ENCODE assay signal across 8 cellular contexts in the genomic region with DNA sequence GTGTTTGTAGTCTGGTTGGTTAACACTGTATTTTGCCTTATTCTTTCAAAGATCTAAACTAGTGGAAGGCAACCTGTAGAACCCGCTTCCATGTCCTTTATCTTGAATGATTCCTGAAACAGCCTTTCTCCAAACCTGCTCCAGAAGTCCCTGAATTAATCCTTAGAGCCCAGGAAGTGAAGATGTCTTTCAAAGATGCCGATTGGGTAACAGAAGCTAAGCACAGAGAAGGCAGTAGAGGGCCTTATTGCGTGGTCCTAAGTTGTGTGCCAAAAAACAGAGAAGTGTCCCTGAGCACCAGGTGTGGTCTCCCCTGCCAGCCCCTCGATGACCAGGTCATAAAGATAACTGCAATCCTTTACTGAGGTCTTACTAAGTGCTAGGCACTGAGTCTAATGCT. TPM values are rescaled to one million over a fixed set of nuclear protein-coding genes. Genes with fewer than 3 reads are reported as not detected.
DNase-seq lines count a peak whose midpoint lies in the region; ATAC-seq, FAIRE-seq and TF ChIP-seq lines count a peak whose summit lies in the region.

No MANE protein-coding gene starts in this region.

- BruUV-seq in GM12878 (replicated peaks; lab: Mats Ljungman, UMichigan), result TSS peak; percentile 95

- intact Hi-C loops in GM12878 (cut with micrococcal nuclease; ENCODE audit: unreplicated experiment) (loop anchor here (2.0 kb wide), 1 partner anchor 24 kb away; a partner anchor contains a TSS), tibial artery (cut with DNase I; ENCODE audit: low total_unique reads) (no loop called here)

- H3K4me2 ChIP-seq in GM12878 (ENCODE audit: control insufficient read depth, insufficient read depth), result peak overlapping the region; percentile 94

- no peaks in the 10 kb centered on the region for H4K20me1 ChIP-seq in GM12878 (ENCODE audit: control insufficient read depth, insufficient read depth)

- H3K27ac ChIP-seq in GM12878 (ENCODE audit: control insufficient read depth, insufficient read depth), result peak overlapping the region; percentile 72
- peak overlapping the region; percentile 75 to 79 for H3K27ac ChIP-seq in tibial artery

- H3K4me3 ChIP-seq in GM12878 (peak overlapping the region; percentile 71), tibial artery (peak overlapping the region; percentile 61 to 84)

- in situ Hi-C loops in ACHN (cut with HindIII; ENCODE audit: low pct_ligation_motif_present, low pct_unique_long_range_greater_than_20kb, low sequenced_read_pairs) (no loop called here), GM12878 (cut with MboI) (no loop called here)

- TF ChIP-seq POLR2A in GM12878 (IDR thresholded peaks at IDR 0.05; ENCODE audit: low read depth, low read length), result no peak

- peak; percentile 23 for FAIRE-seq in GM12878 (lab: Jason Lieb, UNC)

- TF ChIP-seq CTCF in GM12878 (IDR thresholded peaks at IDR 0.05 in 2 of 3, conservative IDR thresholded peaks at IDR 0.05 in 1 of 3; ENCODE audit: control insufficient read depth in 2 of 3, extremely low read depth in 1 of 3, insufficient read depth in 1 of 3, low read depth in 3 of 3, low read length in 3 of 3) (no peak), tibial artery (IDR thresholded peaks at IDR 0.05) (no peak)

- H3K79me2 ChIP-seq in GM12878 (ENCODE audit: control insufficient read depth, insufficient read depth, low read length), result no peaks in the 10 kb centered on the region; the same call in 1 of the 2 replicates

- POLR2A ChIA-PET in GM12878 (lab: Charles Lee), result interaction anchor here (0.8 to 1.8 kb wide), 7 partner anchors 18 to 210 kb away, joined by 3 to 6 read pairs (median 3); no protein-coding TSS in a partner anchor

- no peak for TF ChIP-seq EP300 in GM12878 (IDR thresholded peaks at IDR 0.05; ENCODE audit: borderline replicate concordance in 1 of 2, control insufficient read depth in 1 of 2, low read depth in 2 of 2, low read length in 2 of 2)

- ATAC-seq in GM18519 (IDR thresholded peaks at IDR 0.05; ENCODE audit: low FRiP score, unreplicated experiment) (peak; percentile 16), GM12878 (peak; percentile 60), GM19395 (IDR thresholded peaks at IDR 0.05; ENCODE audit: unreplicated experiment) (no peak), HG03159 (IDR thresholded peaks at IDR 0.05; ENCODE audit: unreplicated experiment) (no peak)

- WGBS in GM12878 (ENCODE audit: insufficient coverage, insufficient replicate concordance, low lambda C conversion rate, missing lambda C conversion rate), result 11% methylated on average over 4 of the region's 4 CpGs

- RAD21 ChIA-PET in GM12878 (lab: Charles Lee; ENCODE audit: unreplicated experiment), result interaction anchor here (0.6 to 2.7 kb wide), 10 partner anchors 19 to 1555 kb away, joined by 3 to 14 read pairs (median 4); a partner anchor contains a TSS

- H3K27me3 ChIP-seq in GM12878 (replicated peaks in 1 of 2; ENCODE audit: control insufficient read depth in 2 of 2, insufficient read depth in 2 of 2, low read length in 1 of 2) (no peaks in the 10 kb centered on the region), tibial artery (peaks cover 0 to 6% of the 10 kb centered on the region in 2 donors)

- H3K36me3 ChIP-seq in GM12878 (ENCODE audit: control insufficient read depth in 2 of 2, insufficient read depth in 2 of 2, low read length in 1 of 2) (no peaks in the 10 kb centered on the region), tibial artery (no peaks in the 10 kb centered on the region)

- SMC1A ChIA-PET in GM12878 (lab: Charles Lee; ENCODE audit: uncharacterized antibody, unreplicated experiment), result interaction anchor here (1.3 to 2.1 kb wide), 3 partner anchors 11 to 251 kb away, joined by 4 to 7 read pairs (median 5); no protein-coding TSS in a partner anchor

- TF ChIP-seq RAD21 in GM12878 (IDR thresholded peaks at IDR 0.05; ENCODE audit: insufficient read depth, low read depth, low read length), result no peak

- H2AFZ ChIP-seq in GM12878 (ENCODE audit: control insufficient read depth, low read depth, low read length), result peak overlapping the region; percentile 76

- no peaks in the 10 kb centered on the region for H3K9me3 ChIP-seq in GM12878 (replicated peaks; ENCODE audit: control insufficient read depth, insufficient read depth, low read length)
- no peaks in the 10 kb centered on the region for H3K9me3 ChIP-seq in tibial artery

- CTCF ChIA-PET in GM12878 (lab: Yijun Ruan, JAX), result interaction anchor here (0.8 to 2.2 kb wide), 5 partner anchors 19 to 251 kb away, joined by 3 to 11 read pairs (median 3); a partner anchor contains a TSS

- H3K4me1 ChIP-seq in GM12878 (ENCODE audit: control insufficient read depth, insufficient read depth, low read length) (no peaks in the 10 kb centered on the region), tibial artery (peaks cover 0 to 4% (median 0%) of the 10 kb centered on the region in 4 donors)

- H3K9ac ChIP-seq in GM12878 (ENCODE audit: control insufficient read depth, insufficient read depth, low read length), result peak overlapping the region; percentile 65

- DNase-seq in ACHN (peak; percentile 23), NCI-H2227 treated with DMSO at 0.1 percent for 48 hours (lab: John Stamatoyannopoulos, UW) (peak; percentile 57), GM12878 (ENCODE audit: low read depth, low spot score) (no peak), kidney tubule cell (ENCODE audit: low spot score) (peak; percentile 26), tibial artery (no peak)

RNA-seq across cellular contexts. Expression of a gene that starts 19.1 kb away (rescaled TPM):
- 3.0 and 5.8 TPM in 2 replicates for total RNA-seq in GM12878 (2013; cell fraction: nucleolus; rRNA removed)
- total RNA-seq in GM12878 (2014; rRNA removed), result 6.1 and 9.5 TPM in 2 replicates
- 10.7 and 11.2 TPM in 2 replicates for total RNA-seq in GM12878 (2014; rRNA removed; fragmentation: Illumina TruSeq; extraction: Trizol)
- 6.6 and 7.1 TPM in 2 replicates for total RNA-seq in GM12878 (2021)
- polyA plus RNA-seq in GM12878 (2011; ENCODE audit: low read depth), result 3.4 TPM
- 4.6 and 5.2 TPM in 2 replicates for polyA plus RNA-seq in GM12878 (2011; rRNA removed)
- 2.3 and 3.5 TPM in 2 replicates for polyA plus RNA-seq in GM12878 (2011; cell fraction: cytosol; rRNA removed)
- 3.6 and 5.0 TPM in 2 replicates for polyA plus RNA-seq in GM12878 (2011; cell fraction: nucleus; rRNA removed)
- 5.1 and 5.3 TPM in 2 replicates for polyA plus RNA-seq in GM12878 (2012)
- polyA plus RNA-seq in GM12878 (2014; fragmentation: Illumina TruSeq; extraction: Trizol), result 10.1 and 12.7 TPM in 2 replicates
- 10 to 100 TPM; 10.5 to 13.8 TPM for polyA plus RNA-seq in GM12878 (2014; fragmentation: Nextera tagmentation; extraction: Ambion mirVana)
- 8.3 and 10.1 TPM in 2 replicates for polyA plus RNA-seq in GM12878 (2014; rRNA removed)
- polyA plus RNA-seq in GM12878 (2016; fragmentation: Nextera tagmentation; extraction: Ambion mirVana), result 10 to 100 TPM; 10.7 to 11.2 TPM
- polyA minus RNA-seq in GM12878 (2011; rRNA and poly(A)+ RNA removed), result 4.3 and 5.2 TPM in 2 replicates
- polyA minus RNA-seq in GM12878 (2011; cell fraction: cytosol; rRNA and poly(A)+ RNA removed), result 0.73 and 1.2 TPM in 2 replicates
- polyA minus RNA-seq in GM12878 (2011; cell fraction: nucleus; rRNA and poly(A)+ RNA removed), result 5.3 and 5.6 TPM in 2 replicates

RNA-seq across cellular contexts. Expression of a gene that starts 24.9 kb away (rescaled TPM):
- 5.4 and 5.5 TPM in 2 replicates for total RNA-seq in GM12878 (2013; cell fraction: nucleolus; rRNA removed)
- total RNA-seq in GM12878 (2014; rRNA removed) (1.9 and 2.3 TPM in 2 replicates), GM12878 (2014; rRNA removed; fragmentation: Illumina TruSeq; extraction: Trizol) (3.2 and 3.3 TPM in 2 replicates), GM12878 (2021) (2.5 and 2.6 TPM in 2 replicates)
- polyA plus RNA-seq in GM12878 (2011; ENCODE audit: low read depth), result 1.5 TPM
- polyA plus RNA-seq in GM12878 (2011; rRNA removed) (1.1 and 1.5 TPM in 2 replicates), GM12878 (2014; fragmentation: Illumina TruSeq; extraction: Trizol) (2.1 and 2.8 TPM in 2 replicates), GM12878 (2014; fragmentation: Nextera tagmentation; extraction: Ambion mirVana) (1 to 10 TPM; 3.6 to 4.5 TPM), GM12878 (2014; rRNA removed) (1.4 and 1.7 TPM in 2 replicates), GM12878 (2016; fragmentation: Nextera tagmentation; extraction: Ambion mirVana) (1 to 10 TPM; 4.2 to 5.0 TPM)
- 0.69 and 0.72 TPM in 2 replicates for polyA plus RNA-seq in GM12878 (2011; cell fraction: cytosol; rRNA removed)
- polyA plus RNA-seq in GM12878 (2011; cell fraction: nucleus; rRNA removed), result 0.83 and 0.97 TPM in 2 replicates
- polyA plus RNA-seq in GM12878 (2012), result 1.7 TPM in 2 replicates
- polyA minus RNA-seq in GM12878 (2011; rRNA and poly(A)+ RNA removed), result 1.2 and 2.4 TPM in 2 replicates
- 0.42 and 0.67 TPM in 2 replicates for polyA minus RNA-seq in GM12878 (2011; cell fraction: cytosol; rRNA and poly(A)+ RNA removed)
- 1.7 and 2.1 TPM in 2 replicates for polyA minus RNA-seq in GM12878 (2011; cell fraction: nucleus; rRNA and poly(A)+ RNA removed)

RNA-seq across cellular contexts. Expression of a gene that starts 36.4 kb away (rescaled TPM):
- total RNA-seq in GM12878 (2013; cell fraction: nucleolus; rRNA removed), result 64.1 and 65.1 TPM in 2 replicates
- 8.5 and 10.1 TPM in 2 replicates for total RNA-seq in GM12878 (2014; rRNA removed)
- total RNA-seq in GM12878 (2014; rRNA removed; fragmentation: Illumina TruSeq; extraction: Trizol), result 10.8 and 10.9 TPM in 2 replicates
- 13.2 and 16.1 TPM in 2 replicates for total RNA-seq in GM12878 (2021)
- 6.2 TPM for polyA plus RNA-seq in GM12878 (2011; ENCODE audit: low read depth)
- 11.5 and 12.1 TPM in 2 replicates for polyA plus RNA-seq in GM12878 (2011; rRNA removed)
- 6.7 and 11.2 TPM in 2 replicates for polyA plus RNA-seq in GM12878 (2011; cell fraction: cytosol; rRNA removed)
- polyA plus RNA-seq in GM12878 (2011; cell fraction: nucleus; rRNA removed), result 33.7 and 34.6 TPM in 2 replicates
- 8.7 and 8.9 TPM in 2 replicates for polyA plus RNA-seq in GM12878 (2012)
- polyA plus RNA-seq in GM12878 (2014; fragmentation: Illumina TruSeq; extraction: Trizol), result 17.9 and 23.2 TPM in 2 replicates
- 1 to 10 TPM; 1.0 to 1.5 TPM for polyA plus RNA-seq in GM12878 (2014; fragmentation: Nextera tagmentation; extraction: Ambion mirVana)
- 8.3 and 9.0 TPM in 2 replicates for polyA plus RNA-seq in GM12878 (2014; rRNA removed)
- polyA plus RNA-seq in GM12878 (2016; fragmentation: Nextera tagmentation; extraction: Ambion mirVana), result 1 to 10 TPM; 5.6 to 5.8 TPM
- 16.6 and 21.7 TPM in 2 replicates for polyA minus RNA-seq in GM12878 (2011; rRNA and poly(A)+ RNA removed)
- polyA minus RNA-seq in GM12878 (2011; cell fraction: cytosol; rRNA and poly(A)+ RNA removed), result 6.4 and 9.0 TPM in 2 replicates
- polyA minus RNA-seq in GM12878 (2011; cell fraction: nucleus; rRNA and poly(A)+ RNA removed), result 14.3 and 16.2 TPM in 2 replicates

Comparison
In these comparisons a context has a peak if more than half of its experiments do, and no peak if none do; other contexts are left out.
1. DNase-seq: peak in ACHN (single experiment), NCI-H2227 treated with DMSO at 0.1 percent for 48 hours (single experiment) and kidney tubule cell (single experiment); none in GM12878 (single experiment) and tibial artery (0 of 2).
2. ATAC-seq: peak in GM18519 (single experiment) and GM12878 (single experiment); none in GM19395 (single experiment) and HG03159 (single experiment).